In the genomic region with DNA sequence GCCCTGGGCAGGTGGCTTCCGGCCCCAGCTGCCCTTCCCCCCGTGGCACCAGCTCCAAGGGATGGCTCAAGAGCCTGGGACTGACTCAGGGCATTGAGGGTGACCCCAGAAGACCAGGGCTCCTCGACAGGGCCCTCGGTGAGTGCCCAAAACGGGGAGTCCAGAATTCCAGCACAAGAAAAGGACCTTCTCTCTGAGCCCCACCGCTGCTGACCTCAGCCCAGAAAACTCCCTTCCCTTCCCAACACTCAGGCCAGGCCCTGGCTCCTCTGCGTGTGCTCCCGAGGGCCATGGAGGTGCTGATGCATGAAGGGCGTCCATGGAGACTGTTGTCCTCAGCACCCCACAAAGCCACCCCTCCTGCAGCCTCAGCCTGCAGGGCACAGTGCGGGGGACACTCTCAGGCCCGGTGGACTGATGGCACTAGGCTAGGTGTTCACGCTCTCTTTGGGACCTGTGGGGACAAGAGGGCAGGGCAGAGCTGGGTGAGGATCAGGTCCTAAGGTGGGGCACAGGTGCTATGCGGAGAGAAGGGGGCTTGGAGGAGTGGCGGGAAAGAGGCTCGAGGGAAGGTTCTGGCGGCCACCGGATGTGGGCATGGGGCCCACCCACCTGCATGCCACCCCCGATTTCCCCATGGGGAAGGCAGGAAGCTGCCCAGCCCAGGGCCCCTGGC, we compare ENCODE assay signal across 9 cellular contexts. TPM values are rescaled to one million over a fixed set of nuclear protein-coding genes. Genes with fewer than 3 reads are reported as not detected.
DNase-seq lines count a peak whose midpoint lies in the region; ATAC-seq lines count a peak whose summit lies in the region.
"Had no signal": no experiment of that assay in that cellular context is flagged by ENCODE, and none has a peak within 500 bp of the region (broad histone marks: within the 10 kb centered on the region; RNA-seq: fewer than 3 reads in every experiment).

No MANE protein-coding gene starts in this region.

- no peak overlapping the region for H3K23ac ChIP-seq in mesendoderm (ENCODE audit: low read length)

- H2BK15ac ChIP-seq in mesendoderm (replicated peaks; ENCODE audit: low read depth) = no peak overlapping the region

- H3K27me3 ChIP-seq in mesendoderm (ENCODE audit: insufficient read depth, low read length, poor library complexity) (no peaks in the 10 kb centered on the region), subcutaneous abdominal adipose tissue (ENCODE audit: control insufficient read depth in 5 of 5, insufficient read depth in 4 of 5, low read length in 5 of 5) (peaks cover 19 to 30% (median 22%) of the 10 kb centered on the region in 5 donors)

- H3K9ac ChIP-seq in mesendoderm (ENCODE audit: low read length) (no peak overlapping the region), subcutaneous abdominal adipose tissue (ENCODE audit: low read length in 5 of 5) (peak overlapping the region in 3 of 5 donors; percentile 3 to 51 (median 38))

- peak overlapping the region; percentile 99 for H3K27ac Mint-ChIP-seq in activated CD4-positive, alpha-beta T cell treated with anti-CD3 and anti-CD28 coated beads for 36 hours

- H3K56ac ChIP-seq in mesendoderm (ENCODE audit: low read length) = peak overlapping the region; percentile 17

- no peak overlapping the region for H4K8ac ChIP-seq in mesendoderm (ENCODE audit: low read depth, low read length)

- H3K4me1 Mint-ChIP-seq in activated CD4-positive, alpha-beta T cell treated with anti-CD3 and anti-CD28 coated beads for 36 hours = peaks cover 32% of the 10 kb centered on the region

- no peak overlapping the region for H2BK120ac ChIP-seq in mesendoderm (ENCODE audit: low read depth, low read length)

- no peak for ATAC-seq in activated CD4-positive, alpha-beta T cell treated with anti-CD3 and anti-CD28 coated beads for 36 hours
- no peak for ATAC-seq in HG02798 (IDR thresholded peaks at IDR 0.05; ENCODE audit: poor library complexity, unreplicated experiment)
- ATAC-seq in GM21447 (IDR thresholded peaks at IDR 0.05; ENCODE audit: unreplicated experiment) = no peak
- ATAC-seq: foreskin keratinocyte had no signal

- no peak overlapping the region for H4K5ac ChIP-seq in mesendoderm (ENCODE audit: low read length)

- peak overlapping the region; percentile 100 for H3K4me3 Mint-ChIP-seq in activated CD4-positive, alpha-beta T cell treated with anti-CD3 and anti-CD28 coated beads for 36 hours

- H3K4me3 ChIP-seq in mesendoderm (ENCODE audit: low read length) (no peak overlapping the region), subcutaneous abdominal adipose tissue (ENCODE audit: low read depth in 1 of 5, low read length in 5 of 5) (peak overlapping the region in 4 of 5 donors; percentile 3 to 65 (median 39))

- H3K9me3 Mint-ChIP-seq in activated CD4-positive, alpha-beta T cell treated with anti-CD3 and anti-CD28 coated beads for 36 hours (ENCODE audit: low read depth) = no peaks in the 10 kb centered on the region

- H2AK5ac ChIP-seq in mesendoderm (ENCODE audit: low read length) = peak overlapping the region; percentile 37

- H3K4me2 ChIP-seq in mesendoderm (ENCODE audit: low read length) = no peak overlapping the region

- H3K27ac ChIP-seq in mesendoderm (ENCODE audit: low read depth, low read length) (no peak overlapping the region), subcutaneous abdominal adipose tissue (ENCODE audit: low read depth, low read length) (no peak overlapping the region)
- H3K27ac ChIP-seq: foreskin keratinocyte had no signal

- H3K9me3 ChIP-seq in subcutaneous abdominal adipose tissue (ENCODE audit: control insufficient read depth in 5 of 5, low read length in 5 of 5) = no peaks in the 10 kb centered on the region

- CTCF ChIA-PET in activated CD4-positive, alpha-beta T cell treated with anti-CD3 and anti-CD28 coated beads for 36 hours (lab: Charles Lee) = interaction anchor here (0.8 to 4.0 kb wide), 8 partner anchors 8 to 85 kb away, joined by 3 to 40 read pairs (median 6); partner anchors contain the start of genes RNF43 and SUPT4H1

- no peak overlapping the region for H2BK5ac ChIP-seq in mesendoderm (ENCODE audit: low read length)

- H3K36me3 Mint-ChIP-seq in activated CD4-positive, alpha-beta T cell treated with anti-CD3 and anti-CD28 coated beads for 36 hours (ENCODE audit: low read depth) = peaks cover 72% of the 10 kb centered on the region

- no peaks in the 10 kb centered on the region for H3K79me2 ChIP-seq in mesendoderm (ENCODE audit: control insufficient read depth, insufficient read depth, low read length)

- H3K36me3 ChIP-seq in mesendoderm (ENCODE audit: control insufficient read depth, insufficient read depth, low read length) (no peaks in the 10 kb centered on the region), subcutaneous abdominal adipose tissue (ENCODE audit: control insufficient read depth in 5 of 5, insufficient read depth in 5 of 5, low read length in 5 of 5) (no peaks in the 10 kb centered on the region)

- intact Hi-C loops in activated CD4-positive, alpha-beta T cell treated with anti-CD3 and anti-CD28 coated beads for 36 hours (cut with DNase I, micrococcal nuclease) = loop anchor here (10.0 kb wide), 4 partner anchors 302 to 1372 kb away; partner anchors contain the start of genes MRPS23 (in 1 of the 2), PRR11 (in 1 of the 2), PTRH2 (in 1 of the 2) and SKA2 (in 1 of the 2)

- H3K18ac ChIP-seq in mesendoderm (ENCODE audit: low read length) = no peak overlapping the region

- no CpG with 5 or more reads among the region's 18 CpGs for WGBS in mesendoderm (ENCODE audit: extremely low coverage, insufficient coverage, low lambda C conversion rate)

- peaks cover 14% of the 10 kb centered on the region for H3K4me1 ChIP-seq in mesendoderm (ENCODE audit: control insufficient read depth, low read depth, low read length)
- peaks cover 0 to 57% (median 21%) of the 10 kb centered on the region in 5 donors for H3K4me1 ChIP-seq in subcutaneous abdominal adipose tissue (ENCODE audit: control insufficient read depth in 5 of 5, insufficient read depth in 5 of 5, low read length in 5 of 5)
- H3K4me1 ChIP-seq: foreskin keratinocyte had no signal

- no peaks in the 10 kb centered on the region for H3K79me1 ChIP-seq in mesendoderm (ENCODE audit: low read length)

- no peak overlapping the region for H3K4ac ChIP-seq in mesendoderm (ENCODE audit: low read depth, low read length)

- DNase-seq in activated CD4-positive, alpha-beta T cell treated with anti-CD3 and anti-CD28 coated beads for 36 hours = peak; percentile 86
- no peak for DNase-seq in activated CD4-positive, alpha-beta T cell treated with anti-CD3 and anti-CD28 coated beads for 1 hour
- DNase-seq in activated CD8-positive, alpha-beta memory T cell treated with anti-CD3 and anti-CD28 coated beads, Interleukin-2, amount 50 U/mL, for 48 hours = peak; percentile 88
- DNase-seq in mesendoderm = no peak
- DNase-seq in SHP77 treated with DMSO at 0.1 percent for 48 hours (lab: John Stamatoyannopoulos, UW) = no peak
- DNase-seq: foreskin keratinocyte had no signal

- POLR2A ChIA-PET in activated CD4-positive, alpha-beta T cell treated with anti-CD3 and anti-CD28 coated beads for 36 hours (lab: Charles Lee) = interaction anchor here (0.7 to 4.8 kb wide), 13 partner anchors 10 to 1560 kb away, joined by 3 to 172 read pairs (median 6); partner anchors contain the start of genes RNF43, RPS6KB1, SRSF1 and SUPT4H1

- peaks cover 2% of the 10 kb centered on the region for H3K27me3 Mint-ChIP-seq in activated CD4-positive, alpha-beta T cell treated with anti-CD3 and anti-CD28 coated beads for 36 hours

RNA-seq across cellular contexts. Expression of gene TSPOAP1, which starts 4.3 kb away (rescaled TPM):
- 10 to 100 TPM; 11.8 to 12.4 TPM for total RNA-seq in activated CD4-positive, alpha-beta T cell treated with anti-CD3 and anti-CD28 coated beads for 36 hours
- 0.93 TPM for polyA plus RNA-seq in mesendoderm (2013, experiment 1 of 2)
- polyA plus RNA-seq in mesendoderm (2013, experiment 2 of 2) = 0.78 TPM

RNA-seq across cellular contexts. Expression of gene SUPT4H1, which starts 19.1 kb away (rescaled TPM):
- total RNA-seq in activated CD4-positive, alpha-beta T cell treated with anti-CD3 and anti-CD28 coated beads for 36 hours = 100 to 1,000 TPM; 106 to 129 TPM
- polyA plus RNA-seq in mesendoderm (2013, experiment 1 of 2) = 97.5 TPM
- 99.4 TPM for polyA plus RNA-seq in mesendoderm (2013, experiment 2 of 2)

RNA-seq across cellular contexts. Expression of gene MPO, which starts 52.1 kb away (rescaled TPM):
- total RNA-seq in activated CD4-positive, alpha-beta T cell treated with anti-CD3 and anti-CD28 coated beads for 36 hours = under 1 TPM in 1 of 2 experiments, not detected in 1; 0.07 TPM
- polyA plus RNA-seq in mesendoderm (2013, experiment 1 of 2) = 0.03 TPM
- polyA plus RNA-seq in mesendoderm (2013, experiment 2 of 2) = 0.08 TPM
- total RNA-seq: foreskin keratinocyte had no signal
- polyA plus RNA-seq: foreskin keratinocyte had no signal

Comparison
In these comparisons a context has a peak if more than half of its experiments do, and no peak if none do; other contexts are left out.
1. DNase-seq: peak in activated CD4-positive, alpha-beta T cell treated with anti-CD3 and anti-CD28 coated beads for 36 hours (single experiment) and activated CD8-positive, alpha-beta memory T cell treated with anti-CD3 and anti-CD28 coated beads, Interleukin-2, amount 50 U/mL, for 48 hours (single experiment); none in activated CD4-positive, alpha-beta T cell treated with anti-CD3 and anti-CD28 coated beads for 1 hour (single experiment), mesendoderm (single experiment) and SHP77 treated with DMSO at 0.1 percent for 48 hours (single experiment).